In genomic region chr20:42589976-42590639, GRCh38 we compare ENCODE assay signal across 28 cellular contexts.
"Had no signal": no experiment of that assay in that cellular context is flagged by ENCODE, and none has a peak within 500 bp of the region (broad histone marks: within the 10 kb centered on the region; RNA-seq: fewer than 3 reads in every experiment).

No MANE protein-coding gene starts in this region.

- H3K27ac ChIP-seq: KMS-11, SJCRH30, SK-N-MC, WERI-Rb-1 had no signal

- H3K4me3 ChIP-seq: SJCRH30, SK-N-MC had no signal

- H3K9ac ChIP-seq: KMS-11 had no signal

- H3K9me3 ChIP-seq: SJCRH30 had no signal

- ATAC-seq: activated CD4-positive, alpha-beta T cell treated with anti-CD3 and anti-CD28 coated beads for 36 hours; activated CD8-positive, alpha-beta T cell treated with anti-CD3 and anti-CD28 coated beads, Interleukin-2, amount 10 ng/mL, durations not matched to agents 7 days and 5 days; activated naive CD8-positive, alpha-beta T cell treated with anti-CD3 and anti-CD28 coated beads, Interleukin-2, amount 50 U/mL, for 24 hours; Panc1 had no signal

- DNase-seq: activated CD4-positive, alpha-beta T cell treated with anti-CD3 and anti-CD28 coated beads for 36 hours; activated CD4-positive, alpha-beta T cell treated with anti-CD3 and anti-CD28 coated beads, Interleukin-2, amount 10 ng/mL, durations not matched to agents 7 days and 5 days; activated CD4-positive, alpha-beta T cell treated with anti-CD3 and anti-CD28 coated beads, Interleukin-2, amount 50 U/mL, for 48 hours; activated CD8-positive, alpha-beta T cell treated with anti-CD3 and anti-CD28 coated beads, Interleukin-2, amount 10 ng/mL, durations not matched to agents 7 days and 5 days; activated gamma-delta T cell; activated naive CD4-positive, alpha-beta T cell treated with anti-CD3 and anti-CD28 coated beads, Interleukin-2, amount 10 ng/mL, durations not matched to agents 7 days and 5 days; activated naive CD8-positive, alpha-beta T cell treated with anti-CD3 and anti-CD28 coated beads, Interleukin-2, amount 50 U/mL, for 24 hours; activated T-cell treated with anti-CD3 and anti-CD28 coated beads, Interleukin-2, amount 50 U/mL, for 24 hours; anterior cingulate cortex; caudate nucleus; cerebellar nuclear complex; NCI-H1092 treated with DMSO at 0.1 percent for 48 hours; NCI-H1417; NCI-H146; NCI-H187; NCI-H2081; NCI-H2171 treated with DMSO at 0.1 percent for 48 hours; NCI-H2227 treated with DMSO at 0.1 percent for 48 hours; NCI-H446; NCI-H524; NCI-H69; SHP77; SJCRH30; T1000; WERI-Rb-1 had no signal

- H3K4me2 ChIP-seq: KMS-11 had no signal

- H3K36me3 ChIP-seq: SJCRH30, WERI-Rb-1 had no signal
